Comparison of ENCODE assay signal across 10 cellular contexts in the genomic region with DNA sequence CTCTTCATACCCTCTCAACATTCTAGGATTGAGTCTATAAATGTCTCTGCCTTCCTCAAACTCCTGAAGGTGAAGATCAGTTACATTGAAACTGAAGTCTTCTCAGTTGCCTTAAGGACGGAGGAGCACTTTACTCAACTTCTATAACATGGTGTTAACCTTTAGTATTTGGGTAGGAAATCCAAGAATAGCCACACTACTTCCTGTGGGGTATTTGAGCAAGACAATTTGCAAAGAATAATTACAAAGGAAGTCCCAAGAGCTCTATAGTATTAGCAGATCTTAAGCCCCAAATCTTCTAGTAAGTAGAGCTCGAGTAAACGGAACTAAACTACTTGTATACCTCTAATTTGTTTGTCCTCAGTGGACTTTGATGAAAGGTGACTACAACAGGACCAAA.
DNase-seq lines count a peak whose midpoint lies in the region; ATAC-seq and TF ChIP-seq lines count a peak whose summit lies in the region.
"Had no signal": no experiment of that assay in that cellular context is flagged by ENCODE, and none has a peak within 500 bp of the region (broad histone marks: within the 10 kb centered on the region; RNA-seq: fewer than 3 reads in every experiment).

No MANE protein-coding gene starts in this region.

- H3K4me3 ChIP-seq in BLaER1: no peak overlapping the region

- H3K4me3 Mint-ChIP-seq in activated B cell treated with CpG ODN at 0.5 μM for 24 hours: peak overlapping the region; percentile 51

- DNase-seq in activated B cell treated with CpG ODN at 0.5 μM for 24 hours: no peak
- no peak for DNase-seq in NCI-H345 treated with DMSO at 0.1 percent for 48 hours (lab: John Stamatoyannopoulos, UW; ENCODE audit: unreplicated experiment)
- DNase-seq in COR-L47 (lab: John Stamatoyannopoulos, UW): no peak
- no peak for DNase-seq in stimulated activated CD4-positive, alpha-beta T cell treated with anti-CD3 and anti-CD28 coated beads, Interleukin-4, amount 100 ng/mL, for 4 hours
- DNase-seq: activated effector memory CD4-positive, alpha-beta T cell treated with Interleukin-2 at 50 U/mL for 16 hours had no signal

- no peaks in the 10 kb centered on the region; the same call in 1 of the 2 replicates for H3K9me3 ChIP-seq in BLaER1

- H3K27ac ChIP-seq in BLaER1: peak overlapping the region; percentile 26; the same call in 1 of the 2 replicates

- H3K27me3 Mint-ChIP-seq in activated B cell treated with CpG ODN at 0.5 μM for 24 hours: no peaks in the 10 kb centered on the region

- H3K9ac ChIP-seq in BLaER1: no peak overlapping the region

- CTCF ChIA-PET in activated B cell treated with CpG ODN at 0.5 μM for 24 hours (lab: Charles Lee): interaction anchor here (1.2 to 1.3 kb wide), 2 partner anchors 20 to 114 kb away, joined by 3 to 4 read pairs; no protein-coding TSS in a partner anchor

- peaks cover 19% of the 10 kb centered on the region for H3K4me1 ChIP-seq in BLaER1

- intact Hi-C loops in activated B cell treated with CpG ODN at 0.5 μM for 24 hours (cut with micrococcal nuclease): loop anchor here (2.0 kb wide), 1 partner anchor 114 kb away; no protein-coding TSS in a partner anchor

- no peaks in the 10 kb centered on the region for H3K9me3 Mint-ChIP-seq in activated B cell treated with CpG ODN at 0.5 μM for 24 hours

- H3K4me2 ChIP-seq in BLaER1: peak overlapping the region; percentile 79

- peaks cover 49% of the 10 kb centered on the region for H3K4me1 Mint-ChIP-seq in activated B cell treated with CpG ODN at 0.5 μM for 24 hours

- POLR2A ChIA-PET in activated B cell treated with CpG ODN at 0.5 μM for 24 hours (lab: Charles Lee): interaction anchor here (0.6 to 1.9 kb wide), 7 partner anchors 24 to 118 kb away, joined by 3 to 9 read pairs (median 3); no protein-coding TSS in a partner anchor

- H3K27me3 ChIP-seq in BLaER1: no peaks in the 10 kb centered on the region

- TF ChIP-seq CTCF in activated B cell treated with CpG ODN at 0.5 μM for 24 hours (IDR thresholded peaks at IDR 0.05): no peak

- ATAC-seq in GM18502 (IDR thresholded peaks at IDR 0.05; ENCODE audit: poor library complexity, unreplicated experiment) (peak; percentile 54), HG02759 (IDR thresholded peaks at IDR 0.05; ENCODE audit: unreplicated experiment) (peak; percentile 58), activated B cell treated with CpG ODN at 0.5 μM for 24 hours (ENCODE audit: low read depth) (peak; percentile 78), GM18519 (IDR thresholded peaks at IDR 0.05; ENCODE audit: low FRiP score, unreplicated experiment) (no peak)
- ATAC-seq: HepG2 had no signal

- H3K36me3 ChIP-seq in BLaER1: peaks cover 56% of the 10 kb centered on the region

- peaks cover 79% of the 10 kb centered on the region for H3K36me3 Mint-ChIP-seq in activated B cell treated with CpG ODN at 0.5 μM for 24 hours (ENCODE audit: low read depth)

- no peaks in the 10 kb centered on the region for H4K20me1 ChIP-seq in BLaER1

- H3K27ac Mint-ChIP-seq in activated B cell treated with CpG ODN at 0.5 μM for 24 hours: peak overlapping the region; percentile 88
